In genomic region chr2:127415593-127416485, GRCh38 we compare ENCODE assay signal across 1 cellular context.
TF ChIP-seq lines count a peak whose summit lies in the region.

No MANE protein-coding gene starts in this region.

TF ChIP-seq in HepG2, 621 proteins besides CTCF, POLR2A, EP300 and RAD21 (continued from another document and continues in another):
- TF ChIP-seq ZHX2 (IDR thresholded peaks at IDR 0.05; ENCODE audit: low read depth): peak; percentile 66; the same call in 1 of the 2 replicates
- TF ChIP-seq ZHX2 (CRISPR knock-in tag; IDR thresholded peaks at IDR 0.05; ENCODE audit: borderline replicate concordance): no peak
- no peak for TF ChIP-seq PBX3 (CRISPR knock-in tag; IDR thresholded peaks at IDR 0.05; ENCODE audit: borderline replicate concordance)
- TF ChIP-seq PLRG1 (conservative IDR thresholded peaks at IDR 0.05): no peak
- no peak for TF ChIP-seq CBFB (CRISPR knock-in tag; IDR thresholded peaks at IDR 0.05)
- 0 out of 2 replicates have a peak, but pooled peaks have one; percentile 25 for TF ChIP-seq MED1 (CRISPR knock-in tag; IDR thresholded peaks at IDR 0.05)
- peak; percentile 56; the same call in 1 of the 2 replicates for TF ChIP-seq GABPB1 (CRISPR knock-in tag; IDR thresholded peaks at IDR 0.05)
- 0 out of 2 replicates have a peak, but pooled peaks have one; percentile 17 for TF ChIP-seq ZNF747 (CRISPR knock-in tag; IDR thresholded peaks at IDR 0.05; ENCODE audit: borderline replicate concordance)
- peak; percentile 51; the same call in 1 of the 2 replicates for TF ChIP-seq PITX1 (CRISPR knock-in tag; IDR thresholded peaks at IDR 0.05)
- no peak for TF ChIP-seq ELF3 (CRISPR knock-in tag; IDR thresholded peaks at IDR 0.05)
- TF ChIP-seq SMAD1 (CRISPR knock-in tag; IDR thresholded peaks at IDR 0.05; ENCODE audit: borderline replicate concordance, low read depth): 0 out of 2 replicates have a peak, but pooled peaks have one; percentile 19
- peak; percentile 79 for TF ChIP-seq ZHX1 (CRISPR knock-in tag; IDR thresholded peaks at IDR 0.05; ENCODE audit: low read depth)
- TF ChIP-seq ZBED4 (CRISPR knock-in tag; IDR thresholded peaks at IDR 0.05; ENCODE audit: borderline replicate concordance): no peak
- 0 out of 2 replicates have a peak, but pooled peaks have one; percentile 5 for TF ChIP-seq ZNF776 (CRISPR knock-in tag; IDR thresholded peaks at IDR 0.05)
- no peak for TF ChIP-seq HCFC1 (IDR thresholded peaks at IDR 0.05; ENCODE audit: low read depth, low read length)
- TF ChIP-seq SYNCRIP (IDR thresholded peaks at IDR 0.05; ENCODE audit: insufficient read depth, low read depth, low read length): no peak
- TF ChIP-seq ZNF234 (CRISPR knock-in tag; conservative IDR thresholded peaks at IDR 0.05): no peak
- no peak for TF ChIP-seq REL (CRISPR knock-in tag; conservative IDR thresholded peaks at IDR 0.05)
- no peak for TF ChIP-seq ATF1 (CRISPR knock-in tag; IDR thresholded peaks at IDR 0.05)
- TF ChIP-seq ZNF781 (CRISPR knock-in tag; IDR thresholded peaks at IDR 0.05; ENCODE audit: borderline replicate concordance, not compliant biosample characterization): no peak
- TF ChIP-seq THYN1 (CRISPR knock-in tag; IDR thresholded peaks at IDR 0.05; ENCODE audit: borderline replicate concordance, low read depth): no peak
- TF ChIP-seq SSRP1 (CRISPR knock-in tag; IDR thresholded peaks at IDR 0.05): no peak
- peak; percentile 80 for TF ChIP-seq ZSCAN29 (CRISPR knock-in tag; conservative IDR thresholded peaks at IDR 0.05)
- TF ChIP-seq SAFB2 (CRISPR knock-in tag; IDR thresholded peaks at IDR 0.05; ENCODE audit: borderline replicate concordance, low read depth): no peak; the same call in 1 of the 2 replicates
- no peak for TF ChIP-seq KLF6 (CRISPR knock-in tag; IDR thresholded peaks at IDR 0.05)
- TF ChIP-seq BCLAF1 (IDR thresholded peaks at IDR 0.05): no peak
- no peak for TF ChIP-seq CENPT (CRISPR knock-in tag; IDR thresholded peaks at IDR 0.05; ENCODE audit: low read depth)
- TF ChIP-seq RFX1 (IDR thresholded peaks at IDR 0.05): no peak
- TF ChIP-seq RFXAP (CRISPR knock-in tag; IDR thresholded peaks at IDR 0.05; ENCODE audit: borderline replicate concordance): 0 out of 2 replicates have a peak, but pooled peaks have one; percentile 15
- peak; percentile 100 for TF ChIP-seq ZBTB38 (CRISPR knock-in tag; IDR thresholded peaks at IDR 0.05)
- 0 out of 2 replicates have a peak, but pooled peaks have one; percentile 19 for TF ChIP-seq ZSCAN31 (CRISPR knock-in tag; IDR thresholded peaks at IDR 0.05; ENCODE audit: low read depth)
- peak; percentile 45 for TF ChIP-seq HNRNPLL (IDR thresholded peaks at IDR 0.05; ENCODE audit: low read depth, low read length, poor library complexity, severe bottlenecking)
- TF ChIP-seq ZBTB20 (CRISPR knock-in tag; IDR thresholded peaks at IDR 0.05; ENCODE audit: borderline replicate concordance, low read depth): 0 out of 2 replicates have a peak, but pooled peaks have one; percentile 53
- peak; percentile 83; the same call in 1 of the 2 replicates for TF ChIP-seq ZNF589 (CRISPR knock-in tag; conservative IDR thresholded peaks at IDR 0.05)
- peak; percentile 64; the same call in 1 of the 2 replicates for TF ChIP-seq ZNF772 (CRISPR knock-in tag; IDR thresholded peaks at IDR 0.05)
- 0 out of 2 replicates have a peak, but pooled peaks have one; percentile 25 for TF ChIP-seq ZNF556 (CRISPR knock-in tag; IDR thresholded peaks at IDR 0.05; ENCODE audit: borderline replicate concordance)
- TF ChIP-seq ZMAT3 (CRISPR knock-in tag; conservative IDR thresholded peaks at IDR 0.05): no peak
- TF ChIP-seq CHD2 (IDR thresholded peaks at IDR 0.05; ENCODE audit: low read depth, low read length): no peak
- TF ChIP-seq GLI4 (CRISPR knock-in tag; IDR thresholded peaks at IDR 0.05; ENCODE audit: borderline replicate concordance): no peak
- TF ChIP-seq ZNF484 (CRISPR knock-in tag; IDR thresholded peaks at IDR 0.05; ENCODE audit: borderline replicate concordance, low read depth): no peak
- peak; percentile 69 for TF ChIP-seq ZMYM4 (CRISPR knock-in tag; IDR thresholded peaks at IDR 0.05)
- TF ChIP-seq ZNF652 (CRISPR knock-in tag; IDR thresholded peaks at IDR 0.05; ENCODE audit: borderline replicate concordance, low read depth): no peak
- TF ChIP-seq ZNF317 (CRISPR knock-in tag; IDR thresholded peaks at IDR 0.05): 0 out of 2 replicates have a peak, but pooled peaks have one; percentile 24
- peak; percentile 12; the same call in 1 of the 2 replicates for TF ChIP-seq THAP7 (CRISPR knock-in tag; IDR thresholded peaks at IDR 0.05)
- TF ChIP-seq BATF2 (CRISPR knock-in tag; IDR thresholded peaks at IDR 0.05): peak; percentile 71; the same call in 1 of the 2 replicates
- no peak for TF ChIP-seq ZNF260 (CRISPR knock-in tag; IDR thresholded peaks at IDR 0.05; ENCODE audit: borderline replicate concordance, low read depth)
- TF ChIP-seq ZMYM2 (CRISPR knock-in tag; IDR thresholded peaks at IDR 0.05): 0 out of 2 replicates have a peak, but pooled peaks have one; percentile 52
